Comparison of ENCODE assay signal across 28 cellular contexts in the genomic region with DNA sequence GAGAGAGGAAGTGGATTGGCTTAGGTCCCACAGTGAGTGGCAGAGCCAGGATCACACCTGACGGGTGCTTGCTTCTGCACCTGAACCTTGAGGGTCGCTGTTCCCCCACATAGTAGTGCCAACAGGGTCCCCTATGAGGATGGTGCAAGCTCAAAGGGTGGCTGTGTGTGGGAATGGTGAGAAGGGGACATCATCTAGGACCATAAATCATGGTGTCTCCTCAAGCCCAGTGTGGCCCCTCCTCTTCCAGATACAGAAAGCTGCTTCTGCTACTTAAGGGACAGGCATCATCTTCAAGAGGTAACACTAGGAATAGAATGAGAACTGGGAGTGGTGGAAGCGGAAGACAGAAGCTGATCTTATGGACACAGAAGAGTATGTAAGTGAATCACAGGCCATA.
A peak's percentile ranks its signal among the peaks of the same experiment; 100 is the strongest.
DNase-seq lines count a peak whose midpoint lies in the region; ATAC-seq and TF ChIP-seq lines count a peak whose summit lies in the region.
"Had no signal": no experiment of that assay in that cellular context is flagged by ENCODE, and none has a peak within 500 bp of the region (broad histone marks: within the 10 kb centered on the region; RNA-seq: fewer than 3 reads in every experiment).

No MANE protein-coding gene starts in this region.

- H3K18ac ChIP-seq in IMR-90 (ENCODE audit: low read depth, low read length): peak overlapping the region; percentile 7; the same call in 1 of the 2 replicates
- H3K18ac ChIP-seq in neuronal stem cell (ENCODE audit: low read length): peak overlapping the region; percentile 11

- H4K5ac ChIP-seq in IMR-90 (ENCODE audit: low read depth, low read length): peak overlapping the region; percentile 15; the same call in 1 of the 2 replicates

- peak overlapping the region; percentile 14; the same call in 1 of the 3 replicates for H2BK15ac ChIP-seq in IMR-90 (ENCODE audit: low read depth, low read length)
- H2BK15ac ChIP-seq in neuronal stem cell (ENCODE audit: low read length): no peak overlapping the region

- H3K4me2 ChIP-seq in IMR-90 (ENCODE audit: low read depth, low read length) (no peak overlapping the region), neuronal stem cell (ENCODE audit: insufficient read depth, low read length, poor library complexity, severe bottlenecking) (no peak overlapping the region)

- 83% methylated on average over 1 of the region's 3 CpGs; no CpG with 5 or more reads in 1 of the 2 experiments for WGBS in IMR-90 (ENCODE audit: extremely low coverage in 2 of 2, insufficient read length in 1 of 2), 2 experiments
- no CpG with 5 or more reads among the region's 3 CpGs for WGBS in neuronal stem cell (ENCODE audit: extremely low coverage in 2 of 2, insufficient read length in 2 of 2, insufficient replicate concordance in 1 of 2), 2 donors

- H3K9ac ChIP-seq in IMR-90 (ENCODE audit: low read depth, low read length) (no peak overlapping the region), neuronal stem cell (ENCODE audit: low read depth, low read length, poor library complexity) (no peak overlapping the region)

- BruUV-seq in IMR-90 (replicated peaks; lab: Mats Ljungman, UMichigan): no TSS peak

- H2BK120ac ChIP-seq in IMR-90 (ENCODE audit: low read depth, low read length): peak overlapping the region; percentile 60
- H2BK120ac ChIP-seq in neuronal stem cell (ENCODE audit: low read depth, low read length): no peak overlapping the region

- H2AFZ ChIP-seq in IMR-90 (replicated peaks; ENCODE audit: low read length, poor library complexity): no peak overlapping the region
- no peak overlapping the region for H2AFZ ChIP-seq in neuronal stem cell (ENCODE audit: low read length)

- H4K8ac ChIP-seq in IMR-90 (ENCODE audit: low read depth in 2 of 2, low read length in 2 of 2): no peak overlapping the region; a peak in 1 of 4 replicates
- H4K8ac ChIP-seq in neuronal stem cell (ENCODE audit: low read depth, low read length): no peak overlapping the region

- peak overlapping the region; percentile 74 for H2BK20ac ChIP-seq in IMR-90 (ENCODE audit: low read depth, low read length)

- intact Hi-C loops in activated CD4-positive, alpha-beta T cell treated with anti-CD3 and anti-CD28 coated beads, Interleukin-2, amount 10 ng/mL, durations not matched to agents 24 days and 14 days (cut with micrococcal nuclease): loop anchor here (2.0 kb wide), 1 partner anchor 21 kb away; no protein-coding TSS in a partner anchor
- intact Hi-C loops in IMR-90 (cut with micrococcal nuclease): loop anchor here (10.0 kb wide), 1 partner anchor 93 kb away; no protein-coding TSS in a partner anchor

- peaks cover 27% of the 10 kb centered on the region for H3K4me1 Mint-ChIP-seq in activated CD4-positive, alpha-beta T cell treated with anti-CD3 and anti-CD28 coated beads, Interleukin-2, amount 10 ng/mL, durations not matched to agents 24 days and 14 days
- H3K4me1 Mint-ChIP-seq in activated T-helper 17 cell treated with anti-CD3 and anti-CD28 coated beads, Interleukin-2, amount 50 U/mL, for 72 hours: peaks cover 10% of the 10 kb centered on the region
- H3K4me1 Mint-ChIP-seq: activated naive CD4-positive, alpha-beta T cell treated with anti-CD3 and anti-CD28 coated beads, Interleukin-2, amount 50 U/mL, for 24 hours; immature natural killer cell had no signal

- no peaks in the 10 kb centered on the region for H3K27me3 Mint-ChIP-seq in activated CD4-positive, alpha-beta T cell treated with anti-CD3 and anti-CD28 coated beads, Interleukin-2, amount 10 ng/mL, durations not matched to agents 24 days and 14 days
- H3K27me3 Mint-ChIP-seq in activated T-helper 17 cell treated with anti-CD3 and anti-CD28 coated beads, Interleukin-2, amount 50 U/mL, for 72 hours: peaks cover 17% of the 10 kb centered on the region

- peaks cover 32% of the 10 kb centered on the region for H3K9me1 ChIP-seq in IMR-90 (ENCODE audit: insufficient read depth, low read length)

- POLR2A ChIA-PET in IMR-90 (lab: Charles Lee; ENCODE audit: unreplicated experiment): no interaction called here

- no peak overlapping the region for H3K56ac ChIP-seq in IMR-90 (ENCODE audit: extremely low read depth, insufficient read depth, low read length)

- H3K14ac ChIP-seq in IMR-90 (replicated peaks; ENCODE audit: low read depth, low read length): peak overlapping the region; percentile 10
- no peak overlapping the region for H3K14ac ChIP-seq in neuronal stem cell (ENCODE audit: low read length)

- H3K27ac Mint-ChIP-seq in activated CD4-positive, alpha-beta T cell treated with anti-CD3 and anti-CD28 coated beads, Interleukin-2, amount 10 ng/mL, durations not matched to agents 24 days and 14 days: peak overlapping the region; percentile 83
- peak overlapping the region; percentile 80 for H3K27ac Mint-ChIP-seq in activated T-helper 17 cell treated with anti-CD3 and anti-CD28 coated beads, Interleukin-2, amount 50 U/mL, for 72 hours
- H3K27ac Mint-ChIP-seq: activated naive CD4-positive, alpha-beta T cell treated with anti-CD3 and anti-CD28 coated beads, Interleukin-2, amount 50 U/mL, for 24 hours; CD4-positive, alpha-beta T cell; immature natural killer cell; natural killer cell treated with Interleukin-12 subunit alpha and Interleukin-12 subunit beta and Interleukin-15 and Interleukin-18, amount 100 ng/mL, for 72 hours had no signal

- H3K27ac ChIP-seq in IMR-90 (ENCODE audit: insufficient read depth, low read length) (no peak overlapping the region), neuronal stem cell (replicated peaks; ENCODE audit: low read length) (no peak overlapping the region)
- H3K27ac ChIP-seq: epithelial cell of prostate, upper lobe of left lung, VCaP had no signal

- H3K36me3 Mint-ChIP-seq in activated CD4-positive, alpha-beta T cell treated with anti-CD3 and anti-CD28 coated beads, Interleukin-2, amount 10 ng/mL, durations not matched to agents 24 days and 14 days (ENCODE audit: low read depth): no peaks in the 10 kb centered on the region
- no peaks in the 10 kb centered on the region for H3K36me3 Mint-ChIP-seq in activated T-helper 17 cell treated with anti-CD3 and anti-CD28 coated beads, Interleukin-2, amount 50 U/mL, for 72 hours (ENCODE audit: low read depth)
- H3K36me3 Mint-ChIP-seq: activated naive CD4-positive, alpha-beta T cell treated with anti-CD3 and anti-CD28 coated beads, Interleukin-2, amount 50 U/mL, for 24 hours; immature natural killer cell; natural killer cell treated with Interleukin-12 subunit alpha and Interleukin-12 subunit beta and Interleukin-15 and Interleukin-18, amount 100 ng/mL, for 72 hours had no signal

- H3K4me3 ChIP-seq in IMR-90 (ENCODE audit: insufficient read depth, low read depth, low read length) (no peak overlapping the region), neuronal stem cell (ENCODE audit: low read length in 2 of 2) (no peak overlapping the region)
- H3K4me3 ChIP-seq: upper lobe of left lung had no signal

- TF ChIP-seq CTCF in IMR-90 (conservative IDR thresholded peaks at IDR 0.05; ENCODE audit: low read depth, low read length): no peak

- in situ Hi-C loops in IMR-90 (cut with MboI; ENCODE audit: low sequenced_read_pairs): no loop called here

- H3K9me3 ChIP-seq in IMR-90 (ENCODE audit: control insufficient read depth, insufficient read depth, low read length) (no peaks in the 10 kb centered on the region), neuronal stem cell (replicated peaks in 1 of 2; ENCODE audit: control insufficient read depth in 2 of 2, insufficient read depth in 1 of 2, low read depth in 1 of 2, low read length in 2 of 2) (no peaks in the 10 kb centered on the region)
- H3K9me3 ChIP-seq: upper lobe of left lung had no signal

- no peak overlapping the region for H3K23ac ChIP-seq in IMR-90 (ENCODE audit: low read depth, low read length)
- no peak overlapping the region for H3K23ac ChIP-seq in neuronal stem cell (ENCODE audit: low read depth, low read length, poor library complexity)

- H2AK5ac ChIP-seq in IMR-90 (ENCODE audit: low read depth, low read length): peak overlapping the region; percentile 47
- H2AK5ac ChIP-seq in neuronal stem cell (ENCODE audit: low read depth, low read length): no peak overlapping the region

- H3K4me1 ChIP-seq in IMR-90 (ENCODE audit: control insufficient read depth, insufficient read depth, low read length) (peaks cover 24% of the 10 kb centered on the region), neuronal stem cell (ENCODE audit: control insufficient read depth in 2 of 2, insufficient read depth in 1 of 2, low read depth in 1 of 2, low read length in 2 of 2) (peaks cover 2 to 14% of the 10 kb centered on the region in 2 donors)

- H3K4ac ChIP-seq in IMR-90 (ENCODE audit: low read depth, low read length): peak overlapping the region; percentile 49
- no peak overlapping the region for H3K4ac ChIP-seq in neuronal stem cell (ENCODE audit: low read length)

- H3K36me3 ChIP-seq in IMR-90 (ENCODE audit: control insufficient read depth, insufficient read depth, low read length): no peaks in the 10 kb centered on the region
- H3K36me3 ChIP-seq in neuronal stem cell (replicated peaks in 1 of 2; ENCODE audit: control insufficient read depth in 2 of 2, insufficient read depth in 2 of 2, low read length in 2 of 2): no peaks in the 10 kb centered on the region
- H3K36me3 ChIP-seq: upper lobe of left lung had no signal

- H3K4me3 Mint-ChIP-seq in activated CD4-positive, alpha-beta T cell treated with anti-CD3 and anti-CD28 coated beads, Interleukin-2, amount 10 ng/mL, durations not matched to agents 24 days and 14 days: peak overlapping the region; percentile 42
- H3K4me3 Mint-ChIP-seq in activated T-helper 17 cell treated with anti-CD3 and anti-CD28 coated beads, Interleukin-2, amount 50 U/mL, for 72 hours: no peak overlapping the region
- H3K4me3 Mint-ChIP-seq: activated naive CD4-positive, alpha-beta T cell treated with anti-CD3 and anti-CD28 coated beads, Interleukin-2, amount 50 U/mL, for 24 hours; CD4-positive, alpha-beta T cell; immature natural killer cell; natural killer cell treated with Interleukin-12 subunit alpha and Interleukin-12 subunit beta and Interleukin-15 and Interleukin-18, amount 100 ng/mL, for 72 hours had no signal

- no peak for TF ChIP-seq POLR2A in IMR-90 (IDR thresholded peaks at IDR 0.05; ENCODE audit: low read depth, low read length)

- peaks cover 5% of the 10 kb centered on the region for H3K9me3 Mint-ChIP-seq in activated CD4-positive, alpha-beta T cell treated with anti-CD3 and anti-CD28 coated beads, Interleukin-2, amount 10 ng/mL, durations not matched to agents 24 days and 14 days
- H3K9me3 Mint-ChIP-seq in activated T-helper 17 cell treated with anti-CD3 and anti-CD28 coated beads, Interleukin-2, amount 50 U/mL, for 72 hours: no peaks in the 10 kb centered on the region
- H3K9me3 Mint-ChIP-seq: activated naive CD4-positive, alpha-beta T cell treated with anti-CD3 and anti-CD28 coated beads, Interleukin-2, amount 50 U/mL, for 24 hours; CD4-positive, alpha-beta T cell; immature natural killer cell; natural killer cell treated with Interleukin-12 subunit alpha and Interleukin-12 subunit beta and Interleukin-15 and Interleukin-18, amount 100 ng/mL, for 72 hours had no signal

- no peak for ATAC-seq in IMR-90 (ENCODE audit: low read depth)
- ATAC-seq in activated T-helper 17 cell treated with anti-CD3 and anti-CD28 coated beads, Interleukin-2, amount 50 U/mL, for 72 hours (replicated peaks): no peak
- ATAC-seq: left colon; natural killer cell treated with Interleukin-12 subunit alpha and Interleukin-12 subunit beta and Interleukin-15 and Interleukin-18, amount 100 ng/mL, for 72 hours; Panc1 had no signal

- H4K91ac ChIP-seq in IMR-90 (ENCODE audit: insufficient read depth, low read depth, low read length) (peak overlapping the region; percentile 51), neuronal stem cell (ENCODE audit: low read depth, low read length, poor library complexity) (no peak overlapping the region)

- DNase-seq in activated CD4-positive, alpha-beta T cell treated with anti-CD3 and anti-CD28 coated beads, Interleukin-2, amount 10 ng/mL, durations not matched to agents 24 days and 14 days: no peak
- DNase-seq in activated CD4-positive, alpha-beta T cell treated with anti-CD3 and anti-CD28 coated beads for 48 hours: no peak
- DNase-seq in IMR-90 (no peak), neuronal stem cell (ENCODE audit: low spot score) (no peak), NCI-H1105 (lab: John Stamatoyannopoulos, UW) (no peak), iPS-NIHi11 (ENCODE audit: low spot score) (no peak)
- DNase-seq in stimulated activated naive CD4-positive, alpha-beta T cell treated with Interleukin-2 at 50 U/mL for 16 hours (lab: John Stamatoyannopoulos, UW): no peak
- DNase-seq: activated CD4-positive, alpha-beta T cell treated with anti-CD3 and anti-CD28 coated beads, Interleukin-2, amount 50 U/mL, for 1 hour; anterior cingulate cortex; CD4-positive, alpha-beta T cell; hypothalamus; immature natural killer cell; left colon; NCI-H1436; NCI-H2081; NCI-H526; NK-92 treated with Interleukin-12 subunit alpha and Interleukin-12 subunit beta, amount 100 ng/mL, for 24 hours; Right ventricle myocardium superior; stimulated activated CD4-positive, alpha-beta T cell treated with anti-CD3 and anti-CD28 coated beads, Interleukin-4, amount 100 ng/mL, for 1 hour; substantia nigra; T-helper 9 cell; upper lobe of left lung had no signal

- 0 out of 4 replicates have a peak, but pooled peaks cover 0 to 6% of the 10 kb centered on the region in 2 experiments for H3K79me1 ChIP-seq in IMR-90 (ENCODE audit: low read depth in 1 of 2, low read length in 2 of 2)
- H3K79me1 ChIP-seq in neuronal stem cell (ENCODE audit: low read depth, low read length): no peaks in the 10 kb centered on the region

- H2BK12ac ChIP-seq in neuronal stem cell (ENCODE audit: low read length): no peak overlapping the region

- TF ChIP-seq RAD21 in IMR-90 (IDR thresholded peaks at IDR 0.05; ENCODE audit: low read length): no peak

- no peaks in the 10 kb centered on the region for H4K20me1 ChIP-seq in IMR-90 (ENCODE audit: insufficient read depth, low read length)

- H3K27me3 ChIP-seq in IMR-90 (ENCODE audit: control insufficient read depth, insufficient read depth, low read length) (no peaks in the 10 kb centered on the region), neuronal stem cell (ENCODE audit: control insufficient read depth in 3 of 3, insufficient read depth in 3 of 3, low read depth in 1 of 3, low read length in 3 of 3) (no peaks in the 10 kb centered on the region)
- H3K27me3 ChIP-seq: upper lobe of left lung had no signal

- H2AK9ac ChIP-seq in IMR-90 (replicated peaks; ENCODE audit: low read depth, low read length, poor library complexity): peak overlapping the region; percentile 51

- CTCF ChIA-PET in IMR-90 (lab: Yijun Ruan, JAX): no interaction called here

- H2BK5ac ChIP-seq in IMR-90 (ENCODE audit: low read depth, low read length, poor library complexity, severe bottlenecking): no peak overlapping the region
- H2BK5ac ChIP-seq in neuronal stem cell (ENCODE audit: low read length): no peak overlapping the region

- dilution Hi-C loops in IMR-90 (cut with HindIII; ENCODE audit: low sequenced_read_pairs, unreplicated experiment): no loop called here
